8 cellular contexts compared by ENCODE assay signal in genomic region chr2:96241901-96242611, GRCh38. TPM values are rescaled to one million over a fixed set of nuclear protein-coding genes. Genes with fewer than 3 reads are reported as not detected.
A peak's percentile ranks its signal among the peaks of the same experiment; 100 is the strongest.
DNase-seq lines count a peak whose midpoint lies in the region; ATAC-seq, FAIRE-seq and TF ChIP-seq lines count a peak whose summit lies in the region.

No MANE protein-coding gene starts in this region.

- H3K9me3 ChIP-seq in DOHH2 (ENCODE audit: control insufficient read depth, insufficient read depth, low read length) (no peaks in the 10 kb centered on the region), endothelial cell of umbilical vein (replicated peaks; ENCODE audit: control insufficient read depth, insufficient read depth, low read length) (no peaks in the 10 kb centered on the region), pancreas (no peaks in the 10 kb centered on the region)

- H4K20me1 ChIP-seq in DOHH2 (ENCODE audit: control insufficient read depth, insufficient read depth, low read depth, low read length) (no peaks in the 10 kb centered on the region), endothelial cell of umbilical vein (replicated peaks; ENCODE audit: control insufficient read depth, extremely low read depth, insufficient read depth, low read length) (no peaks in the 10 kb centered on the region)

- H2AFZ ChIP-seq in endothelial cell of umbilical vein (ENCODE audit: low read depth, low read length): peak overlapping the region; percentile 70

- dilution Hi-C loops in endothelial cell of umbilical vein (cut with MboI; ENCODE audit: extremely low pct_ligation_motif_present, low sequenced_read_pairs): no loop called here

- POLR2A ChIA-PET in endothelial cell of umbilical vein (lab: Charles Lee): no interaction called here
- POLR2A ChIA-PET in HEK293T (lab: Yijun Ruan, JAX): no interaction called here

- H3K4me2 ChIP-seq in DOHH2 (ENCODE audit: low read length): peak overlapping the region; percentile 87
- H3K4me2 ChIP-seq in endothelial cell of umbilical vein (ENCODE audit: insufficient read depth, low read length): peak overlapping the region; percentile 31

- H3K36me3 ChIP-seq in DOHH2 (ENCODE audit: control insufficient read depth, low read length): no peaks in the 10 kb centered on the region
- H3K36me3 ChIP-seq in endothelial cell of umbilical vein (ENCODE audit: control insufficient read depth in 2 of 2, extremely low read depth in 1 of 2, insufficient read depth in 2 of 2, low read length in 2 of 2): no peaks in the 10 kb centered on the region
- H3K36me3 ChIP-seq in pancreas: no peaks in the 10 kb centered on the region

- H3K4me3 ChIP-seq in DOHH2 (ENCODE audit: low read length) (peak overlapping the region; percentile 65), endothelial cell of umbilical vein (replicated peaks in 1 of 3; ENCODE audit: insufficient read depth in 1 of 3, low read depth in 1 of 3, low read length in 3 of 3) (no peak overlapping the region), pancreas (no peak overlapping the region)

- no peaks in the 10 kb centered on the region for H3K27me3 ChIP-seq in DOHH2 (ENCODE audit: control insufficient read depth, low read length)
- no peaks in the 10 kb centered on the region for H3K27me3 ChIP-seq in endothelial cell of umbilical vein (ENCODE audit: control insufficient read depth in 2 of 2, insufficient read depth in 2 of 2, low read length in 2 of 2)
- H3K27me3 ChIP-seq in pancreas: no peaks in the 10 kb centered on the region

- peak; percentile 81 for DNase-seq in HTR-8/SVneo (ENCODE audit: insufficient read length, low spot score)
- peak; percentile 17 for DNase-seq in activated CD4-positive, alpha-beta T cell treated with anti-CD3 and anti-CD28 coated beads, Interleukin-2, amount 50 U/mL, for 1 hour
- DNase-seq in endothelial cell of umbilical vein (ENCODE audit: low read depth, low spot score): peak; percentile 76
- DNase-seq in pancreas: no peak
- no peak for DNase-seq in mesothelial cell of epicardium (ENCODE audit: low spot score in 2 of 2, unreplicated experiment in 2 of 2)
- DNase-seq in HEK293T (ENCODE audit: extremely low spot score): no peak

- 77 to 84% methylated on average over 5 of the region's 5 CpGs for WGBS in pancreas, 2 donors

- H3K9me2 ChIP-seq in DOHH2 (replicated peaks; ENCODE audit: control insufficient read depth, low read length): no peaks in the 10 kb centered on the region

- peak overlapping the region; percentile 88 for H3K27ac ChIP-seq in DOHH2 (ENCODE audit: low read depth, low read length)
- peak overlapping the region; percentile 71 for H3K27ac ChIP-seq in endothelial cell of umbilical vein (ENCODE audit: insufficient read depth, low read depth, low read length)
- peak overlapping the region in 3 of 4 donors; percentile 6 to 69 (median 68) for H3K27ac ChIP-seq in pancreas

- H3K9ac ChIP-seq in endothelial cell of umbilical vein (replicated peaks; ENCODE audit: extremely low read depth, insufficient read depth, low read length): peak overlapping the region; percentile 13

- H3K4me3 Mint-ChIP-seq in mesothelial cell of epicardium: no peak overlapping the region

- ATAC-seq in GM21423 (IDR thresholded peaks at IDR 0.05; ENCODE audit: unreplicated experiment): peak; percentile 77
- peak in 3 of 4 donors; percentile 34 to 88 (median 65) for ATAC-seq in pancreas

- H3K4me1 ChIP-seq in DOHH2 (ENCODE audit: control insufficient read depth, low read length): peaks cover 65% of the 10 kb centered on the region
- H3K4me1 ChIP-seq in endothelial cell of umbilical vein (ENCODE audit: control insufficient read depth, extremely low read depth, insufficient read depth, low read length): peaks cover 31% of the 10 kb centered on the region
- H3K4me1 ChIP-seq in pancreas: no peaks in the 10 kb centered on the region

- no peaks in the 10 kb centered on the region for H3K27me3 Mint-ChIP-seq in mesothelial cell of epicardium (ENCODE audit: low read depth)

- TF ChIP-seq CTCF in DOHH2 (IDR thresholded peaks at IDR 0.05; ENCODE audit: low read depth, low read length, poor library complexity, severe bottlenecking) (no peak), endothelial cell of umbilical vein (IDR thresholded peaks at IDR 0.05; ENCODE audit: extremely low read depth in 1 of 2, insufficient read depth in 1 of 2, low read depth in 1 of 2, low read length in 2 of 2) (no peak), pancreas (IDR thresholded peaks at IDR 0.05) (no peak), mesothelial cell of epicardium (IDR thresholded peaks at IDR 0.05; ENCODE audit: unreplicated experiment) (no peak)

- peaks cover 19% of the 10 kb centered on the region for H3F3A ChIP-seq in DOHH2 (ENCODE audit: control insufficient read depth, insufficient read depth)

- no peak overlapping the region for H3K27ac Mint-ChIP-seq in mesothelial cell of epicardium

- peaks cover 5% of the 10 kb centered on the region for H3K36me3 Mint-ChIP-seq in mesothelial cell of epicardium

- FAIRE-seq in HTR-8/SVneo (lab: Jason Lieb, UNC) (peak; percentile 42), endothelial cell of umbilical vein (lab: Jason Lieb, UNC) (peak; percentile 96), pancreas (lab: Jason Lieb, UNC) (no peak)

- no peak for TF ChIP-seq POLR2A in endothelial cell of umbilical vein (IDR thresholded peaks at IDR 0.05; ENCODE audit: low read depth, low read length)

- H3K79me2 ChIP-seq in DOHH2 (ENCODE audit: control insufficient read depth, low read length): 0 out of 2 replicates have a peak, but pooled peaks cover 2% of the 10 kb centered on the region
- H3K79me2 ChIP-seq in endothelial cell of umbilical vein (ENCODE audit: control insufficient read depth, insufficient read depth, low read length): no peaks in the 10 kb centered on the region

- intact Hi-C loops in endothelial cell of umbilical vein (cut with micrococcal nuclease): loop anchor here (1.0 to 2.0 kb wide), 2 partner anchors 18 to 33 kb away; partner anchors contain the start of gene STARD7
- intact Hi-C loops in pancreas (cut with DNase I): no loop called here

- H3K9me3 Mint-ChIP-seq in mesothelial cell of epicardium: no peaks in the 10 kb centered on the region

- no peaks in the 10 kb centered on the region for H3K9me1 ChIP-seq in endothelial cell of umbilical vein (replicated peaks; ENCODE audit: control insufficient read depth, extremely low read depth, insufficient read depth, low read length)

- CTCF ChIA-PET in endothelial cell of umbilical vein (lab: Charles Lee): interaction anchor here (0.7 to 1.6 kb wide), 5 partner anchors 19 to 68 kb away, joined by 3 to 10 read pairs (median 3); no protein-coding TSS in a partner anchor
- CTCF ChIA-PET in HEK293T (lab: Yijun Ruan, JAX): interaction anchor here (0.6 kb wide), 1 partner anchor 466 kb away, joined by 3 read pairs; no protein-coding TSS in a partner anchor

- BruUV-seq in endothelial cell of umbilical vein (replicated peaks; lab: Mats Ljungman, UMichigan): no TSS peak

- H3K4me1 Mint-ChIP-seq in mesothelial cell of epicardium: peaks cover 3% of the 10 kb centered on the region

TF ChIP-seq in endothelial cell of umbilical vein, 7 proteins besides CTCF, POLR2A, EP300 and RAD21 (continues in another document):
- no peak for TF ChIP-seq FOS (IDR thresholded peaks at IDR 0.05; ENCODE audit: borderline replicate concordance, insufficient read depth, low read length)
- no peak for TF ChIP-seq GATA2 (IDR thresholded peaks at IDR 0.05; ENCODE audit: insufficient read depth, insufficient read length, low read depth, low read length)
- TF ChIP-seq EZH2 (IDR thresholded peaks at IDR 0.05; ENCODE audit: borderline replicate concordance, low read depth, low read length, severe bottlenecking): no peak

TF ChIP-seq in HEK293T, 16 proteins besides CTCF, POLR2A, EP300 and RAD21 (continues in another document):
- no peak for TF ChIP-seq ARNT (IDR thresholded peaks at IDR 0.05)
- TF ChIP-seq HDGF (IDR thresholded peaks at IDR 0.05; ENCODE audit: borderline replicate concordance): no peak

RNA-seq across cellular contexts. Expression of gene TMEM127, which starts 23.7 kb away (rescaled TPM):
- total RNA-seq in endothelial cell of umbilical vein: 41.5 and 48.4 TPM in 2 replicates
- 75.7 and 94.0 TPM in 2 replicates for polyA plus RNA-seq in endothelial cell of umbilical vein
- polyA plus RNA-seq in endothelial cell of umbilical vein (2011; cell fraction: cytosol; rRNA removed): 34.4 and 37.7 TPM in 2 replicates
- 19.7 and 23.1 TPM in 2 replicates for polyA plus RNA-seq in endothelial cell of umbilical vein (2011; cell fraction: nucleus; rRNA removed)
- polyA plus RNA-seq in endothelial cell of umbilical vein (2012): 36.8 and 38.3 TPM in 2 replicates
- polyA minus RNA-seq in endothelial cell of umbilical vein: 80.1 and 89.1 TPM in 2 replicates
- polyA minus RNA-seq in endothelial cell of umbilical vein (2011; cell fraction: cytosol; rRNA and poly(A)+ RNA removed): 13.4 TPM
- 17.0 and 20.1 TPM in 2 replicates for polyA minus RNA-seq in endothelial cell of umbilical vein (2011; cell fraction: nucleus; rRNA and poly(A)+ RNA removed)
- total RNA-seq in pancreas: 10 to 100 TPM; 20.1 to 38.4 (median 24.9) TPM
- polyA plus RNA-seq in pancreas: 10 to 100 TPM in 1 of 2 donors, 1 to 10 TPM in 1; 8.2 to 12.6 TPM
- 30.1 to 36.2 TPM (median 32.5 TPM) in 3 replicates for total RNA-seq in mesothelial cell of epicardium

RNA-seq across cellular contexts. Expression of gene CIAO1, which starts 24.0 kb away (rescaled TPM):
- 64.3 and 70.7 TPM in 2 replicates for total RNA-seq in endothelial cell of umbilical vein
- polyA plus RNA-seq in endothelial cell of umbilical vein: 119 and 120 TPM in 2 replicates
- 107 and 108 TPM in 2 replicates for polyA plus RNA-seq in endothelial cell of umbilical vein (2011; cell fraction: cytosol; rRNA removed)
- polyA plus RNA-seq in endothelial cell of umbilical vein (2011; cell fraction: nucleus; rRNA removed): 80.9 and 83.0 TPM in 2 replicates
- polyA plus RNA-seq in endothelial cell of umbilical vein (2012): 71.2 and 74.6 TPM in 2 replicates
- 113 TPM in 2 replicates for polyA minus RNA-seq in endothelial cell of umbilical vein
- 74.0 TPM for polyA minus RNA-seq in endothelial cell of umbilical vein (2011; cell fraction: cytosol; rRNA and poly(A)+ RNA removed)
- polyA minus RNA-seq in endothelial cell of umbilical vein (2011; cell fraction: nucleus; rRNA and poly(A)+ RNA removed): 28.6 and 28.9 TPM in 2 replicates
- 10 to 100 TPM; 25.2 to 34.4 (median 29.3) TPM for total RNA-seq in pancreas
- 10 to 100 TPM; 25.0 to 40.0 TPM for polyA plus RNA-seq in pancreas
- total RNA-seq in mesothelial cell of epicardium: 73.8 to 74.6 TPM (median 74.2 TPM) in 3 replicates

RNA-seq across cellular contexts. Expression of gene STARD7, which starts 33.4 kb away (rescaled TPM):
- total RNA-seq in endothelial cell of umbilical vein: 107 and 132 TPM in 2 replicates
- 48.5 and 61.2 TPM in 2 replicates for polyA plus RNA-seq in endothelial cell of umbilical vein
- 52.0 and 52.6 TPM in 2 replicates for polyA plus RNA-seq in endothelial cell of umbilical vein (2011; cell fraction: cytosol; rRNA removed)
- 51.8 and 62.4 TPM in 2 replicates for polyA plus RNA-seq in endothelial cell of umbilical vein (2011; cell fraction: nucleus; rRNA removed)
- polyA plus RNA-seq in endothelial cell of umbilical vein (2012): 78.9 and 93.4 TPM in 2 replicates
- polyA minus RNA-seq in endothelial cell of umbilical vein: 91.0 and 105 TPM in 2 replicates
- polyA minus RNA-seq in endothelial cell of umbilical vein (2011; cell fraction: cytosol; rRNA and poly(A)+ RNA removed): 80.0 TPM
- polyA minus RNA-seq in endothelial cell of umbilical vein (2011; cell fraction: nucleus; rRNA and poly(A)+ RNA removed): 51.1 and 56.5 TPM in 2 replicates
- total RNA-seq in pancreas: 10 to 100 TPM; 37.1 to 65.1 (median 58.5) TPM
- 10 to 100 TPM; 21.7 to 29.5 TPM for polyA plus RNA-seq in pancreas
- total RNA-seq in mesothelial cell of epicardium: 107 to 109 TPM (median 108 TPM) in 3 replicates

Comparison
In these comparisons a context has a peak if more than half of its experiments do, and no peak if none do; other contexts are left out.
1. DNase-seq: peak in HTR-8/SVneo (single experiment), activated CD4-positive, alpha-beta T cell treated with anti-CD3 and anti-CD28 coated beads, Interleukin-2, amount 50 U/mL, for 1 hour (single experiment) and endothelial cell of umbilical vein (single experiment); none in pancreas (0 of 6), mesothelial cell of epicardium (0 of 2) and HEK293T (single experiment).
2. Peak in every context shown above with its lines, with median percentiles within 50 percentile points of each other: H3K27ac ChIP-seq.